Comparison of ENCODE assay signal across 8 cellular contexts in the genomic region with DNA sequence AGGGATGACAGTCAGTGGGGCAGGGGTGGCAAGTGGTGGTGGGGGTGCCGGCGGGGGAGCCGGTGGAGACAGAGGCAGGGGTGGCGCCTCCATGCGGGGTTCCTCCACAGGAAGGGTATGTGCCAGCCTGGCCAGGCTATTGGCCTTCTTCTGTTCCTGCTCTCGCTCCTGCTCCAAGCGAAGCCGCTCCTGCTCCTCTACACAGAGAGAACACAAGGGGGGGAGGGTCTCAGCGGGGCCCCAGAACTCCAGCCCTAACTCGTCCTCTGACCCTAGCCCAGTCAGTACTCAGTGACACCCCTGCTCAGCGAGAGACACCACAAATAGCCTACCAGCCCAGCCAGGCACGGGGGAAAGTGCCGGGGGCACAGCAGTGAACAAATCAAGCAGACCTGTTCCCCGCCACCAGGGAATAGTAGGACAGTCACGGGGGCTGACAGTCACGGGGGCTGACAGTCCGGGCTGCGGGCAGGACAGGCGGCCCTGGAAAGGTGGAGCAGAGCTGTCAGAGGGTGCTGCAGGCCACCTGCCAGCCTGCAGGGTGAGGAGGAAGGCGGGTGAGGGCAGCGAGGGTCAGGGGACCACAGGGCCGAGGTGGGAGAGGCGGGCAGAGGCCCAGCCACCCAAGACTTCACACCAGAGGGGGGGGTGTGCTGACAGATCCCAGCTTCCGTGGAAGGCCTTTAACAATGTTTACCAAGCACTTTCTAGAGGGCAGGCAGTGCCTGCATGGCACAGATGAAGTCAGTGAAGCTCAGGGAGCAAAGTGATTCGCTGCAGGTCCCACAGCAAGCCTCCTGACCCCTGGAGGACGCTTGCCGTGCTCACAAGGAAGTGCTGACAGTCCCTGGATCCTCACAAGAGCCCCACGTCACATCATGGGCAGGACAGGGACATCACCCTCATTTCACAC. TPM values are rescaled to one million over a fixed set of nuclear protein-coding genes. Genes with fewer than 3 reads are reported as not detected.
A peak's percentile ranks its signal among the peaks of the same experiment; 100 is the strongest.
DNase-seq lines count a peak whose midpoint lies in the region; ATAC-seq and TF ChIP-seq lines count a peak whose summit lies in the region.

No MANE protein-coding gene starts in this region.

- peaks cover 36% of the 10 kb centered on the region for H3K27me3 Mint-ChIP-seq in endothelial cell (ENCODE audit: unreplicated experiment)

- peaks cover 14% of the 10 kb centered on the region for H3K36me3 Mint-ChIP-seq in endothelial cell (ENCODE audit: low read depth, unreplicated experiment)

- peaks cover 38% of the 10 kb centered on the region for H3K4me1 Mint-ChIP-seq in endothelial cell (ENCODE audit: unreplicated experiment)

- no peaks in the 10 kb centered on the region for H3K9me2 ChIP-seq in neural cell (ENCODE audit: insufficient read depth, low read length)

- no peaks in the 10 kb centered on the region for H3K36me3 ChIP-seq in neural cell (ENCODE audit: insufficient read depth, low read length)

- H3K27ac ChIP-seq in neural cell (ENCODE audit: low read length): no peak overlapping the region

- no peak overlapping the region for H3K4me2 ChIP-seq in neural cell (ENCODE audit: low read length)

- TF ChIP-seq EP300 in neural cell (conservative IDR thresholded peaks at IDR 0.05; ENCODE audit: poor library complexity, severe bottlenecking): no peak

- peak overlapping the region; percentile 57 for H3K9ac ChIP-seq in neural cell (ENCODE audit: low read length)

- H3K27me3 ChIP-seq in neural cell (ENCODE audit: insufficient read depth, low read depth, low read length): no peaks in the 10 kb centered on the region

- peaks cover 72% of the 10 kb centered on the region for H3K79me2 ChIP-seq in neural cell (replicated peaks; ENCODE audit: insufficient read depth, low read length)

- peaks cover 38% of the 10 kb centered on the region for H4K20me1 ChIP-seq in neural cell (ENCODE audit: insufficient read depth)

- H2AFZ ChIP-seq in neural cell (ENCODE audit: low read depth, low read length): no peak overlapping the region

- DNase-seq in DMS79 (lab: John Stamatoyannopoulos, UW): peak; percentile 37
- peak; percentile 28 for DNase-seq in OCI-M1 (lab: John Stamatoyannopoulos, UW)
- no peak for DNase-seq in endothelial cell (ENCODE audit: low spot score)
- DNase-seq in stimulated activated CD4-positive, alpha-beta T cell treated with anti-CD3 and anti-CD28 coated beads, Interleukin-2, amount 100 ng/mL, for 24 hours: no peak
- DNase-seq in amygdala (lab: John Stamatoyannopoulos, UW): no peak

- peaks cover 7% of the 10 kb centered on the region for H3F3A ChIP-seq in neural cell (ENCODE audit: insufficient read depth, low read length, poor library complexity, severe bottlenecking)

- peak overlapping the region; percentile 93 for H3K27ac Mint-ChIP-seq in endothelial cell (ENCODE audit: unreplicated experiment)

- H3K9me3 Mint-ChIP-seq in endothelial cell (ENCODE audit: unreplicated experiment): no peaks in the 10 kb centered on the region

- no peaks in the 10 kb centered on the region for H3K9me3 ChIP-seq in neural cell (ENCODE audit: low read length)

- no peak for ATAC-seq in HG02981 (IDR thresholded peaks at IDR 0.05; ENCODE audit: unreplicated experiment)
- no peak for ATAC-seq in GM18511 (IDR thresholded peaks at IDR 0.05; ENCODE audit: unreplicated experiment)

- H3K4me3 Mint-ChIP-seq in endothelial cell (ENCODE audit: unreplicated experiment): peak overlapping the region; percentile 89

- TF ChIP-seq CTCF in endothelial cell (IDR thresholded peaks at IDR 0.05; ENCODE audit: unreplicated experiment) (no peak), neural cell (IDR thresholded peaks at IDR 0.05; ENCODE audit: poor library complexity, severe bottlenecking) (no peak)

- H3K4me3 ChIP-seq in neural cell (ENCODE audit: low read length): peak overlapping the region; percentile 100

- no peak for TF ChIP-seq RAD21 in neural cell (conservative IDR thresholded peaks at IDR 0.05)

TF ChIP-seq in neural cell, 6 proteins besides CTCF, POLR2A, EP300 and RAD21:
- no peak for TF ChIP-seq POLR2AphosphoS5 (IDR thresholded peaks at IDR 0.05)
- no peak for TF ChIP-seq MXI1 (conservative IDR thresholded peaks at IDR 0.05; ENCODE audit: poor library complexity, severe bottlenecking)
- no peak for TF ChIP-seq TAF1 (IDR thresholded peaks at IDR 0.05; ENCODE audit: low read depth)
- TF ChIP-seq, protein P1, sequence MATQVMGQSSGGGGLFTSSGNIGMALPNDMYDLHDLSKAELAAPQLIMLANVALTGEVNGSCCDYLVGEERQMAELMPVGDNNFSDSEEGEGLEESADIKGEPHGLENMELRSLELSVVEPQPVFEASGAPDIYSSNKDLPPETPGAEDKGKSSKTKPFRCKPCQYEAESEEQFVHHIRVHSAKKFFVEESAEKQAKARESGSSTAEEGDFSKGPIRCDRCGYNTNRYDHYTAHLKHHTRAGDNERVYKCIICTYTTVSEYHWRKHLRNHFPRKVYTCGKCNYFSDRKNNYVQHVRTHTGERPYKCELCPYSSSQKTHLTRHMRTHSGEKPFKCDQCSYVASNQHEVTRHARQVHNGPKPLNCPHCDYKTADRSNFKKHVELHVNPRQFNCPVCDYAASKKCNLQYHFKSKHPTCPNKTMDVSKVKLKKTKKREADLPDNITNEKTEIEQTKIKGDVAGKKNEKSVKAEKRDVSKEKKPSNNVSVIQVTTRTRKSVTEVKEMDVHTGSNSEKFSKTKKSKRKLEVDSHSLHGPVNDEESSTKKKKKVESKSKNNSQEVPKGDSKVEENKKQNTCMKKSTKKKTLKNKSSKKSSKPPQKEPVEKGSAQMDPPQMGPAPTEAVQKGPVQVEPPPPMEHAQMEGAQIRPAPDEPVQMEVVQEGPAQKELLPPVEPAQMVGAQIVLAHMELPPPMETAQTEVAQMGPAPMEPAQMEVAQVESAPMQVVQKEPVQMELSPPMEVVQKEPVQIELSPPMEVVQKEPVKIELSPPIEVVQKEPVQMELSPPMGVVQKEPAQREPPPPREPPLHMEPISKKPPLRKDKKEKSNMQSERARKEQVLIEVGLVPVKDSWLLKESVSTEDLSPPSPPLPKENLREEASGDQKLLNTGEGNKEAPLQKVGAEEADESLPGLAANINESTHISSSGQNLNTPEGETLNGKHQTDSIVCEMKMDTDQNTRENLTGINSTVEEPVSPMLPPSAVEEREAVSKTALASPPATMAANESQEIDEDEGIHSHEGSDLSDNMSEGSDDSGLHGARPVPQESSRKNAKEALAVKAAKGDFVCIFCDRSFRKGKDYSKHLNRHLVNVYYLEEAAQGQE (IDR thresholded peaks at IDR 0.05; ENCODE audit: borderline replicate concordance): no peak
- no peak for TF ChIP-seq SMC3 (conservative IDR thresholded peaks at IDR 0.05; ENCODE audit: poor library complexity)
- TF ChIP-seq EZH2 (IDR thresholded peaks at IDR 0.05; ENCODE audit: borderline replicate concordance, insufficient read depth, low read length, poor library complexity, severe bottlenecking): no peak
TF ChIP-seq in neural cell: peak in this region for 0.

RNA-seq across cellular contexts. Expression of a gene that starts 5.3 kb away (rescaled TPM):
- total RNA-seq in endothelial cell (ENCODE audit: unreplicated experiment): 16.2 TPM
- 6.1 and 11.6 TPM in 2 replicates for polyA plus RNA-seq in neural cell
- 12.4 and 15.6 TPM in 2 replicates for polyA minus RNA-seq in neural cell

RNA-seq across cellular contexts. Expression of a gene that starts 58.2 kb away (rescaled TPM):
- total RNA-seq in endothelial cell (ENCODE audit: unreplicated experiment): 65.4 TPM
- 222 and 281 TPM in 2 replicates for polyA plus RNA-seq in neural cell
- polyA minus RNA-seq in neural cell: 131 and 149 TPM in 2 replicates

RNA-seq across cellular contexts. Expression of a gene that starts 59.3 kb away (rescaled TPM):
- 20.9 TPM for total RNA-seq in endothelial cell (ENCODE audit: unreplicated experiment)
- polyA plus RNA-seq in neural cell: 31.8 and 32.5 TPM in 2 replicates
- 34.6 and 41.9 TPM in 2 replicates for polyA minus RNA-seq in neural cell

Comparison
In these comparisons a context has a peak if more than half of its experiments do, and no peak if none do; other contexts are left out.
1. DNase-seq: peak in DMS79 (single experiment) and OCI-M1 (single experiment); none in endothelial cell (single experiment), stimulated activated CD4-positive, alpha-beta T cell treated with anti-CD3 and anti-CD28 coated beads, Interleukin-2, amount 100 ng/mL, for 24 hours (0 of 2) and amygdala (0 of 56).